In genomic region chr14:69234106-69234505, GRCh38 we compare ENCODE assay signal across 23 cellular contexts. TPM values are rescaled to one million over a fixed set of nuclear protein-coding genes. Genes with fewer than 3 reads are reported as not detected.
DNase-seq lines count a peak whose midpoint lies in the region; ATAC-seq and TF ChIP-seq lines count a peak whose summit lies in the region.
"Had no signal": no experiment of that assay in that cellular context is flagged by ENCODE, and none has a peak within 500 bp of the region (broad histone marks: within the 10 kb centered on the region; RNA-seq: fewer than 3 reads in every experiment).

No MANE protein-coding gene starts in this region.

- DNase-seq in iris pigment epithelial cell (ENCODE audit: low read depth) = peak; percentile 5
- DNase-seq in myocyte (ENCODE audit: low read depth) = peak; percentile 48
- DNase-seq in Kasumi-1 (lab: John Stamatoyannopoulos, UW) = no peak
- no peak for DNase-seq in stimulated activated CD4-positive, alpha-beta T cell treated with anti-CD3 and anti-CD28 coated beads, Interleukin-1b, Interleukin-23, amount 100 ng/mL, for 48 hours
- DNase-seq in mucosa of descending colon = no peak
- DNase-seq: 8988T; ACHN; BE2C; C1 segment of cervical spinal cord; CD4-positive, alpha-beta memory T cell; CD4-positive, CD25-positive, alpha-beta regulatory T cell; CD8-positive, alpha-beta memory T cell; COR-L47; DMS 273 treated with DMSO at 0.1 percent for 48 hours; DMS153; DMS53; DMS79; DND-41; EL; GDM1 had no signal

- no peak for ATAC-seq in mucosa of descending colon
- ATAC-seq: GM12878 had no signal

- peaks cover 14% of the 10 kb centered on the region for H3K36me3 ChIP-seq in mucosa of descending colon (ENCODE audit: low read depth)
- H3K36me3 ChIP-seq: BLaER1 had no signal

- TF ChIP-seq CTCF in mucosa of descending colon (IDR thresholded peaks at IDR 0.05) = no peak

- no peaks in the 10 kb centered on the region for H3K9me3 ChIP-seq in mucosa of descending colon
- H3K9me3 ChIP-seq: BE2C, BLaER1 had no signal

- no peaks in the 10 kb centered on the region for H3K4me1 ChIP-seq in mucosa of descending colon (ENCODE audit: low read depth)
- H3K4me1 ChIP-seq: BE2C, BLaER1 had no signal

- no peak overlapping the region for H3K4me3 ChIP-seq in mucosa of descending colon
- H3K4me3 ChIP-seq: BLaER1, GM12878 had no signal

- intact Hi-C loops in mucosa of descending colon (cut with DNase I, micrococcal nuclease) = no loop called here

RNA-seq across cellular contexts. Expression of gene GALNT16, which starts 25.9 kb away (rescaled TPM):
- total RNA-seq in myocyte (2.9 and 4.5 TPM in 2 replicates), mucosa of descending colon (1 to 10 TPM in 2 of 3 donors, under 1 TPM in 1; 0.87 to 6.4 (median 1.8) TPM)
- polyA plus RNA-seq in myocyte (2012) = 19.3 TPM
- total RNA-seq: CD4-positive, CD25-positive, alpha-beta regulatory T cell had no signal
- polyA plus RNA-seq: CD14-positive monocyte; CD4-positive, alpha-beta memory T cell; CD8-positive, alpha-beta memory T cell had no signal

RNA-seq across cellular contexts. Expression of gene EXD2, which starts 42.8 kb away (rescaled TPM):
- 13.6 and 20.6 TPM in 2 replicates for total RNA-seq in myocyte
- 12.0 TPM for polyA plus RNA-seq in myocyte (2012)
- 10 to 100 TPM; 20.9 to 28.6 (median 27.2) TPM for total RNA-seq in mucosa of descending colon

Comparison
In these comparisons a context has a peak if more than half of its experiments do, and no peak if none do; other contexts are left out.
1. DNase-seq: peak in iris pigment epithelial cell (single experiment) and myocyte (single experiment); none in Kasumi-1 (0 of 2), stimulated activated CD4-positive, alpha-beta T cell treated with anti-CD3 and anti-CD28 coated beads, Interleukin-1b, Interleukin-23, amount 100 ng/mL, for 48 hours (single experiment) and mucosa of descending colon (0 of 3).